ENCODE assay signal across 11 cellular contexts in the genomic region with DNA sequence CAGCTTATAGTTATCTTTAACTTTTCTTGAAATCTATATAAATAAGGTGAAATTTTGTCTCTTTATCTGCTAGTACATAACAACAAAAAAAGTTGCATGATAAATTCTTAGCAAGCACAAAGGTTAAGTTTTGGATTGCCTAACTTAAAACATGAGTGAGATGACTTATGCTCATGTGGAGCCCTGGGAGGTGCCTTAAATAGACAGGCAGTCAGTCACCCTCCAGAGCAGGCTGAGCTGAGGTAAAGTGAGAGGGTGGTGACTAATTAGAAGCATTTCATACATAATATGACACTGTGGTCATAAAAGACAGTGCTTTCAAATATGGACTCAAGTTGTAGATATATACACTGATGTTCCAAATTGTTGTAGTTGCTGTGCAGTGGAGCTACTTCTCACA. TPM values are rescaled to one million over a fixed set of nuclear protein-coding genes. Genes with fewer than 3 reads are reported as not detected.
DNase-seq lines count a peak whose midpoint lies in the region; ATAC-seq and TF ChIP-seq lines count a peak whose summit lies in the region.
"Had no signal": no experiment of that assay in that cellular context is flagged by ENCODE, and none has a peak within 500 bp of the region (broad histone marks: within the 10 kb centered on the region; RNA-seq: fewer than 3 reads in every experiment).

No MANE protein-coding gene starts in this region.

- H3K27me3 Mint-ChIP-seq in neural progenitor cell (ENCODE audit: insufficient read depth, low read depth) = peaks cover 2% of the 10 kb centered on the region

- DNase-seq in GM04504 (ENCODE audit: low read depth) (peak; percentile 69), M059J (ENCODE audit: low read depth) (peak; percentile 76), choroid plexus epithelial cell (ENCODE audit: low read depth) (peak; percentile 96), osteoblast (ENCODE audit: insufficient read length, low spot score, missing footprints) (peak; percentile 88), NCI-H187 treated with DMSO at 0.1 percent for 48 hours (lab: John Stamatoyannopoulos, UW) (no peak), NCI-H524 treated with DMSO at 0.1 percent for 48 hours (lab: John Stamatoyannopoulos, UW) (no peak), neural progenitor cell (ENCODE audit: low spot score) (no peak)
- DNase-seq: activated CD4-positive, alpha-beta T cell treated with anti-CD3 and anti-CD28 coated beads, Interleukin-2, amount 50 U/mL, for 4 hours; GDM1 had no signal

- no peak for TF ChIP-seq CTCF in choroid plexus epithelial cell (conservative IDR thresholded peaks at IDR 0.05; ENCODE audit: low read depth, low read length)
- TF ChIP-seq CTCF in osteoblast (IDR thresholded peaks at IDR 0.05; ENCODE audit: extremely low read depth, low read depth, low read length) = no peak
- TF ChIP-seq CTCF in neural progenitor cell (IDR thresholded peaks at IDR 0.05) = no peak

- H3K9ac ChIP-seq in neural progenitor cell = no peak overlapping the region

- no peak overlapping the region for H3K4me3 Mint-ChIP-seq in neural progenitor cell
- H3K4me3 Mint-ChIP-seq: neural crest cell had no signal

- H3K27ac ChIP-seq in osteoblast (ENCODE audit: low read depth, low read length) (peak overlapping the region; percentile 72), neural progenitor cell (no peak overlapping the region)

- no peaks in the 10 kb centered on the region for H3K9me3 Mint-ChIP-seq in neural progenitor cell
- H3K9me3 Mint-ChIP-seq: neural crest cell had no signal

- H3K4me1 ChIP-seq in osteoblast (ENCODE audit: insufficient read depth, low read length) = peaks cover 24% of the 10 kb centered on the region
- H3K4me1 ChIP-seq in neural progenitor cell = no peaks in the 10 kb centered on the region

- H3K9me3 ChIP-seq in osteoblast (ENCODE audit: low read depth, low read length) (no peaks in the 10 kb centered on the region), neural progenitor cell (ENCODE audit: low read depth) (no peaks in the 10 kb centered on the region)

- no peaks in the 10 kb centered on the region for H3K27me3 ChIP-seq in osteoblast (ENCODE audit: insufficient read depth, low read length)
- no peaks in the 10 kb centered on the region for H3K27me3 ChIP-seq in neural progenitor cell

- H3K4me2 ChIP-seq in osteoblast (ENCODE audit: insufficient read depth, low read length) (peak overlapping the region; percentile 27), neural progenitor cell (no peak overlapping the region)

- no peak overlapping the region for H3K27ac Mint-ChIP-seq in neural progenitor cell

- no peak for ATAC-seq in HG03196 (IDR thresholded peaks at IDR 0.05; ENCODE audit: unreplicated experiment)

- H3K4me3 ChIP-seq in choroid plexus epithelial cell (ENCODE audit: low read depth, low read length) (no peak overlapping the region), osteoblast (ENCODE audit: insufficient read depth, low read length) (no peak overlapping the region), neural progenitor cell (no peak overlapping the region)

- H2AFZ ChIP-seq in osteoblast (ENCODE audit: low read length) = peak overlapping the region; percentile 79
- no peak overlapping the region for H2AFZ ChIP-seq in neural progenitor cell (replicated peaks)

- no peaks in the 10 kb centered on the region for H3K36me3 ChIP-seq in osteoblast (ENCODE audit: insufficient read depth, low read length)
- no peaks in the 10 kb centered on the region for H3K36me3 ChIP-seq in neural progenitor cell

- H3F3A ChIP-seq in neural progenitor cell (ENCODE audit: low read depth) = no peaks in the 10 kb centered on the region

- H3K79me2 ChIP-seq in osteoblast (ENCODE audit: insufficient read depth, low read length) (no peaks in the 10 kb centered on the region), neural progenitor cell (ENCODE audit: low read depth) (no peaks in the 10 kb centered on the region)

- no peaks in the 10 kb centered on the region for H4K20me1 ChIP-seq in osteoblast (ENCODE audit: insufficient read depth, low read length)
- no peaks in the 10 kb centered on the region for H4K20me1 ChIP-seq in neural progenitor cell (ENCODE audit: low read depth)

- no peaks in the 10 kb centered on the region for H3K36me3 Mint-ChIP-seq in neural progenitor cell

- no peaks in the 10 kb centered on the region for H3K4me1 Mint-ChIP-seq in neural progenitor cell
- H3K4me1 Mint-ChIP-seq: neural crest cell had no signal

RNA-seq across cellular contexts. Expression of gene MME, which starts 14.6 kb away (rescaled TPM):
- 45.1 and 51.7 TPM in 2 replicates for total RNA-seq in M059J (2014; rRNA removed; shearing (Covaris generic))
- total RNA-seq in osteoblast = 102 and 261 TPM in 2 replicates
- 1.5 and 5.0 TPM in 2 replicates for total RNA-seq in neural progenitor cell (ENCODE audit: low replicate concordance)

Comparison
In these comparisons a context has a peak if more than half of its experiments do, and no peak if none do; other contexts are left out.
1. DNase-seq: peak in GM04504 (single experiment), M059J (single experiment), choroid plexus epithelial cell (single experiment) and osteoblast (single experiment); none in NCI-H187 treated with DMSO at 0.1 percent for 48 hours (single experiment), NCI-H524 treated with DMSO at 0.1 percent for 48 hours (single experiment) and neural progenitor cell (single experiment).